35 cellular contexts compared by ENCODE assay signal in the genomic region with DNA sequence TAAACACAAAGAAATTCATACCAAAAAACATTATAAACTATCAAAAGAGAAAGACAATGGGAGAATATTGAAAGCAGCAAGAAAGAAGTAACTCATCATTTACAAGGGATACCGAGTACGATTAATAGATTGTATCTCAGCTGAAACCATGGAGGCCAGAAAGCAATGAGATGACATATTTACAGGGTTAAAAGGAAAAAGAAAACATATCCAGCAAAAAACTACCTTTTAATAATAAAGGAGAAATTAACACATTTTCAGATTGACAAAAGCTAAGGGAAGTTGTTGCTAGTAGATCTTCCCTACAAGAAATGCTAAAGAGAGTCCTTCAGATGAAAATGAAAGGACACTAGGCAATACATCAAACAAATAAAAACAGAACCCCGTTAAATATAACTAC.
"Had no signal": no experiment of that assay in that cellular context is flagged by ENCODE, and none has a peak within 500 bp of the region (broad histone marks: within the 10 kb centered on the region; RNA-seq: fewer than 3 reads in every experiment).

No MANE protein-coding gene starts in this region.

- ATAC-seq: activated CD8-positive, alpha-beta T cell treated with anti-CD3 and anti-CD28 coated beads for 36 hours; activated naive CD4-positive, alpha-beta T cell treated with anti-CD3 and anti-CD28 coated beads, Interleukin-2, amount 50 U/mL, for 72 hours; activated T-cell treated with anti-CD3 and anti-CD28 coated beads, Interleukin-2, amount 50 U/mL, for 4 hours; activated T-cell treated with anti-CD3 and anti-CD28 coated beads, Interleukin-2, amount 50 U/mL, for 72 hours; activated T-helper 17 cell treated with anti-CD3 and anti-CD28 coated beads, Interleukin-2, amount 50 U/mL, for 72 hours; body of pancreas had no signal

- H3K27me3 ChIP-seq: adrenal gland, body of pancreas, brain microvascular endothelial cell, breast epithelium had no signal

- H3K4me3 Mint-ChIP-seq: activated B cell treated with CpG ODN at 0.5 μM for 24 hours; activated CD4-positive, alpha-beta memory T cell treated with anti-CD3 and anti-CD28 coated beads for 36 hours; activated CD4-positive, alpha-beta T cell treated with anti-CD3 and anti-CD28 coated beads, Interleukin-2, amount 10 ng/mL, durations not matched to agents 24 days and 14 days; activated CD8-positive, alpha-beta T cell treated with anti-CD3 and anti-CD28 coated beads for 36 hours; activated naive CD4-positive, alpha-beta T cell treated with anti-CD3 and anti-CD28 coated beads for 36 hours; activated naive CD8-positive, alpha-beta T cell treated with anti-CD3 and anti-CD28 coated beads for 36 hours; activated T-cell treated with anti-CD3 and anti-CD28 coated beads, Interleukin-2, amount 50 U/mL, for 4 hours; activated T-cell treated with anti-CD3 and anti-CD28 coated beads, Interleukin-2, amount 50 U/mL, for 72 hours; activated T-helper 1 cell treated with anti-CD3 and anti-CD28 coated beads, Interleukin-12 subunit alpha, Interleukin-12 subunit beta, Interleukin-2, Interleukin-4 antibody, amounts not matched to agents 30 ng/mL and 10 ng/mL and 1 ng/mL, durations not matched to agents 14 hours and 24 hours and 36 hours; activated T-helper 17 cell treated with anti-CD3 and anti-CD28 coated beads, Interleukin-2, amount 50 U/mL, for 72 hours; T-helper 1 cell treated with Interleukin-12 subunit alpha and Interleukin-12 subunit beta and Interleukin-4 antibody, amounts not matched to agents 30 μg/mL and 1 μg/mL, for 36 hours; T-helper 2 cell treated with Interferon-gamma antibody and Interleukin-4, amounts not matched to agents 5 μg/mL and 100 μg/mL, for 36 hours had no signal

- H3K9me3 Mint-ChIP-seq: activated B cell treated with CpG ODN at 0.5 μM for 24 hours; activated CD4-positive, alpha-beta memory T cell treated with anti-CD3 and anti-CD28 coated beads for 36 hours; activated CD4-positive, alpha-beta T cell treated with anti-CD3 and anti-CD28 coated beads, Interleukin-2, amount 10 ng/mL, durations not matched to agents 24 days and 14 days; activated CD8-positive, alpha-beta T cell treated with anti-CD3 and anti-CD28 coated beads for 36 hours; activated naive CD4-positive, alpha-beta T cell treated with anti-CD3 and anti-CD28 coated beads for 36 hours; activated naive CD4-positive, alpha-beta T cell treated with anti-CD3 and anti-CD28 coated beads, Interleukin-2, amount 50 U/mL, for 72 hours; activated naive CD8-positive, alpha-beta T cell treated with anti-CD3 and anti-CD28 coated beads for 36 hours; activated T-cell treated with anti-CD3 and anti-CD28 coated beads, Interleukin-2, amount 50 U/mL, for 4 hours; activated T-cell treated with anti-CD3 and anti-CD28 coated beads, Interleukin-2, amount 50 U/mL, for 72 hours; activated T-helper 1 cell treated with anti-CD3 and anti-CD28 coated beads, Interleukin-12 subunit alpha, Interleukin-12 subunit beta, Interleukin-2, Interleukin-4 antibody, amounts not matched to agents 30 ng/mL and 10 ng/mL and 1 ng/mL, durations not matched to agents 14 hours and 24 hours and 36 hours; activated T-helper 17 cell treated with anti-CD3 and anti-CD28 coated beads, Interleukin-2, amount 50 U/mL, for 72 hours; T-helper 1 cell treated with Interleukin-12 subunit alpha and Interleukin-12 subunit beta and Interleukin-4 antibody, amounts not matched to agents 30 μg/mL and 1 μg/mL, for 36 hours; T-helper 2 cell treated with Interferon-gamma antibody and Interleukin-4, amounts not matched to agents 5 μg/mL and 100 μg/mL, for 36 hours had no signal

- DNase-seq: activated B cell treated with CpG ODN at 0.5 μM for 24 hours; activated CD4-positive, alpha-beta memory T cell treated with anti-CD3 and anti-CD28 coated beads for 36 hours; activated CD4-positive, alpha-beta T cell treated with anti-CD3 and anti-CD28 coated beads for 4 hours; activated CD4-positive, alpha-beta T cell treated with anti-CD3 and anti-CD28 coated beads, Interleukin-2, amount 10 ng/mL, durations not matched to agents 24 days and 14 days; activated CD4-positive, alpha-beta T cell treated with anti-CD3 and anti-CD28 coated beads, Interleukin-2, amount 50 U/mL, for 1 hour; activated CD4-positive, alpha-beta T cell treated with anti-CD3 and anti-CD28 coated beads, Interleukin-2, amount 50 U/mL, for 4 hours; activated CD4-positive, CD25-positive, alpha-beta regulatory T cell treated with anti-CD3 and anti-CD28 coated beads, Interleukin-2, amount 50 U/mL, for 72 hours; activated CD8-positive, alpha-beta memory T cell treated with anti-CD3 and anti-CD28 coated beads, Interleukin-2, amount 50 U/mL, for 4 hours; activated CD8-positive, alpha-beta T cell treated with anti-CD3 and anti-CD28 coated beads for 36 hours; activated effector memory CD4-positive, alpha-beta T cell treated with anti-CD3 and anti-CD28 coated beads, Interleukin-2, amount 50 U/mL, for 16 hours; activated gamma-delta T cell treated with Interleukin-2 at 50 U/mL for 16 hours; activated naive CD4-positive, alpha-beta T cell; activated naive CD4-positive, alpha-beta T cell treated with anti-CD3 and anti-CD28 coated beads for 36 hours; activated naive CD4-positive, alpha-beta T cell treated with anti-CD3 and anti-CD28 coated beads, Interleukin-2, amount 50 U/mL, for 16 hours; activated naive CD8-positive, alpha-beta T cell treated with anti-CD3 and anti-CD28 coated beads for 36 hours; activated T-cell treated with anti-CD3 and anti-CD28 coated beads for 4 hours; activated T-cell treated with anti-CD3 and anti-CD28 coated beads, Interleukin-2, amount 50 U/mL, for 1 hour; activated T-cell treated with anti-CD3 and anti-CD28 coated beads, Interleukin-2, amount 50 U/mL, for 4 hours; activated T-cell treated with anti-CD3 and anti-CD28 coated beads, Interleukin-2, amount 50 U/mL, for 72 hours; adrenal gland; amniotic stem cell; aorta; body of pancreas; brain microvascular endothelial cell; central memory CD4-positive, alpha-beta T cell; T-helper 1 cell; T-helper 2 cell; T-helper 9 cell; WERI-Rb-1 had no signal

- H3K4me1 Mint-ChIP-seq: activated B cell treated with CpG ODN at 0.5 μM for 24 hours; activated CD4-positive, alpha-beta T cell treated with anti-CD3 and anti-CD28 coated beads, Interleukin-2, amount 10 ng/mL, durations not matched to agents 24 days and 14 days; activated naive CD8-positive, alpha-beta T cell treated with anti-CD3 and anti-CD28 coated beads for 36 hours; activated T-helper 17 cell treated with anti-CD3 and anti-CD28 coated beads, Interleukin-2, amount 50 U/mL, for 72 hours had no signal

- H3K27me3 Mint-ChIP-seq: activated T-helper 17 cell treated with anti-CD3 and anti-CD28 coated beads, Interleukin-2, amount 50 U/mL, for 72 hours had no signal

- H3K36me3 ChIP-seq: adrenal gland, brain microvascular endothelial cell, breast epithelium, WERI-Rb-1 had no signal

- H3K4me3 ChIP-seq: adrenal gland, body of pancreas, breast epithelium had no signal

- H3K9me3 ChIP-seq: adrenal gland, body of pancreas, breast epithelium had no signal

- H3K36me3 Mint-ChIP-seq: activated CD4-positive, alpha-beta memory T cell treated with anti-CD3 and anti-CD28 coated beads for 36 hours; activated naive CD4-positive, alpha-beta T cell treated with anti-CD3 and anti-CD28 coated beads, Interleukin-2, amount 50 U/mL, for 72 hours; activated naive CD8-positive, alpha-beta T cell treated with anti-CD3 and anti-CD28 coated beads for 36 hours had no signal

- H3K4me1 ChIP-seq: adrenal gland, body of pancreas, breast epithelium had no signal

- H3K27ac ChIP-seq: adrenal gland, body of pancreas, brain microvascular endothelial cell, breast epithelium, WERI-Rb-1 had no signal

- H3K27ac Mint-ChIP-seq: activated B cell treated with CpG ODN at 0.5 μM for 24 hours; activated CD4-positive, alpha-beta memory T cell treated with anti-CD3 and anti-CD28 coated beads for 36 hours; activated CD4-positive, alpha-beta T cell treated with anti-CD3 and anti-CD28 coated beads, Interleukin-2, amount 10 ng/mL, durations not matched to agents 24 days and 14 days; activated CD8-positive, alpha-beta T cell treated with anti-CD3 and anti-CD28 coated beads for 36 hours; activated naive CD4-positive, alpha-beta T cell treated with anti-CD3 and anti-CD28 coated beads for 36 hours; activated naive CD4-positive, alpha-beta T cell treated with anti-CD3 and anti-CD28 coated beads, Interleukin-2, amount 50 U/mL, for 72 hours; activated naive CD8-positive, alpha-beta T cell treated with anti-CD3 and anti-CD28 coated beads for 36 hours; activated T-cell treated with anti-CD3 and anti-CD28 coated beads, Interleukin-2, amount 50 U/mL, for 72 hours; activated T-helper 1 cell treated with anti-CD3 and anti-CD28 coated beads, Interleukin-12 subunit alpha, Interleukin-12 subunit beta, Interleukin-2, Interleukin-4 antibody, amounts not matched to agents 30 ng/mL and 10 ng/mL and 1 ng/mL, durations not matched to agents 14 hours and 24 hours and 36 hours; activated T-helper 17 cell treated with anti-CD3 and anti-CD28 coated beads, Interleukin-2, amount 50 U/mL, for 72 hours; T-helper 1 cell treated with Interleukin-12 subunit alpha and Interleukin-12 subunit beta and Interleukin-4 antibody, amounts not matched to agents 30 μg/mL and 1 μg/mL, for 36 hours; T-helper 2 cell treated with Interferon-gamma antibody and Interleukin-4, amounts not matched to agents 5 μg/mL and 100 μg/mL, for 36 hours had no signal
